31 cellular contexts compared by ENCODE assay signal in the genomic region with DNA sequence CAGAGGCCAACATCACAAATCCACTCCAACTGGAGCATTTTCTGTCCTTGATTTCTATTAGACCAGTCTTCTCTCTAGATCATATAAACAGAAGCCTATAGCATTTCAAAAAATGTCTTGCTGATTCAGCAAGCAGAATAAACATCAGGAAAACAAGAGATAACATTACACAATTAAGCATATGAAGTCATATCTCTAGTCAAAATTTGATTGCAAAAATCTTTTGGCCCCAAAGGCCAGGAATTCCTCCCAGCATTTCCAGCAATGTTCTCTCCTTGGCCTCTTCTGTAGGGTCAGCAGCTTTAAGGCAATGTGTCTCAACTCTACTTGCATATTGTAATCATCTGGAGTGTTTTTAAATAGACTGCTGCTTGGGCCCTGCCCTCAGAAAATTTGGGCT.
DNase-seq lines count a peak whose midpoint lies in the region; TF ChIP-seq lines count a peak whose summit lies in the region.
"Had no signal": no experiment of that assay in that cellular context is flagged by ENCODE, and none has a peak within 500 bp of the region (broad histone marks: within the 10 kb centered on the region; RNA-seq: fewer than 3 reads in every experiment).

No MANE protein-coding gene starts in this region.

- H3K4ac ChIP-seq in mesendoderm (ENCODE audit: low read depth, low read length) (no peak overlapping the region), trophoblast cell (ENCODE audit: low read depth, low read length) (no peak overlapping the region)

- H3K9me3 ChIP-seq in adipocyte (ENCODE audit: control insufficient read depth, low read length) (no peaks in the 10 kb centered on the region), trophoblast cell (ENCODE audit: insufficient read depth, low read depth, low read length) (peaks cover 5% of the 10 kb centered on the region)
- H3K9me3 ChIP-seq: uterus had no signal

- H3K18ac ChIP-seq in mesendoderm (ENCODE audit: low read length) (no peak overlapping the region), trophoblast cell (ENCODE audit: low read length) (no peak overlapping the region)

- H4K8ac ChIP-seq in mesendoderm (ENCODE audit: low read depth, low read length) (no peak overlapping the region), trophoblast cell (ENCODE audit: low read depth, low read length) (no peak overlapping the region)

- no peak overlapping the region for H3K27ac Mint-ChIP-seq in Calu3 (ENCODE audit: unreplicated experiment)
- H3K27ac Mint-ChIP-seq: activated CD8-positive, alpha-beta memory T cell treated with anti-CD3 and anti-CD28 coated beads, Interleukin-2, amount 10 ng/mL, durations not matched to agents 7 days and 5 days; stimulated activated effector memory CD8-positive, alpha-beta T cell treated with anti-CD3 and anti-CD28 coated beads, Interleukin-12 subunit alpha, Interleukin-12 subunit beta, amount 100 ng/mL, for 72 hours; T-helper 2 cell treated with Interferon-gamma antibody and Interleukin-4, amounts not matched to agents 5 μg/mL and 100 μg/mL, for 36 hours; WTC11 had no signal

- no peaks in the 10 kb centered on the region for H3K36me3 Mint-ChIP-seq in Calu3 (ENCODE audit: insufficient read depth, unreplicated experiment)
- H3K36me3 Mint-ChIP-seq: activated CD8-positive, alpha-beta memory T cell treated with anti-CD3 and anti-CD28 coated beads, Interleukin-2, amount 10 ng/mL, durations not matched to agents 7 days and 5 days; stimulated activated effector memory CD8-positive, alpha-beta T cell treated with anti-CD3 and anti-CD28 coated beads, Interleukin-12 subunit alpha, Interleukin-12 subunit beta, amount 100 ng/mL, for 72 hours had no signal

- BruUV-seq in Calu3 (replicated peaks; lab: Mats Ljungman, UMichigan), result no TSS peak

- TF ChIP-seq POLR2A in erythroblast (IDR thresholded peaks at IDR 0.05; ENCODE audit: low read length), result no peak

- H2BK5ac ChIP-seq in mesendoderm (ENCODE audit: low read length) (no peak overlapping the region), trophoblast cell (ENCODE audit: low read depth, low read length, poor library complexity) (no peak overlapping the region)

- H3K9me3 Mint-ChIP-seq in Calu3 (ENCODE audit: low read depth, unreplicated experiment), result no peaks in the 10 kb centered on the region

- H2BK120ac ChIP-seq in mesendoderm (ENCODE audit: low read depth, low read length) (no peak overlapping the region), trophoblast cell (ENCODE audit: insufficient read depth, low read length, poor library complexity) (no peak overlapping the region)

- H2AK5ac ChIP-seq in mesendoderm (ENCODE audit: low read length) (no peak overlapping the region), trophoblast cell (ENCODE audit: low read length) (no peak overlapping the region)

- CTCF ChIA-PET in Calu3 (lab: Charles Lee), result no interaction called here

- intact Hi-C loops in Calu3 (cut with micrococcal nuclease; ENCODE audit: unreplicated experiment), result no loop called here

- H4K12ac ChIP-seq in trophoblast cell (ENCODE audit: low read depth, low read length), result no peak overlapping the region

- no peak overlapping the region for H3K4me3 Mint-ChIP-seq in Calu3 (ENCODE audit: low read depth, unreplicated experiment)
- H3K4me3 Mint-ChIP-seq: activated CD8-positive, alpha-beta memory T cell treated with anti-CD3 and anti-CD28 coated beads, Interleukin-2, amount 10 ng/mL, durations not matched to agents 7 days and 5 days; central memory CD8-positive, alpha-beta T cell; stimulated activated effector memory CD8-positive, alpha-beta T cell treated with anti-CD3 and anti-CD28 coated beads, Interleukin-12 subunit alpha, Interleukin-12 subunit beta, amount 100 ng/mL, for 72 hours; T-helper 2 cell treated with Interferon-gamma antibody and Interleukin-4, amounts not matched to agents 5 μg/mL and 100 μg/mL, for 36 hours; WTC11 had no signal

- H3K27ac ChIP-seq in mesendoderm (ENCODE audit: low read depth, low read length) (no peak overlapping the region), trophoblast cell (ENCODE audit: low read depth, low read length) (no peak overlapping the region)
- H3K27ac ChIP-seq: BLaER1, HL-60, skin epidermis, uterus had no signal

- H3K4me1 ChIP-seq in adipocyte (ENCODE audit: control insufficient read depth, insufficient read depth, low read length) (peaks cover 14% of the 10 kb centered on the region), mesendoderm (ENCODE audit: control insufficient read depth, low read depth, low read length) (peaks cover 2% of the 10 kb centered on the region), trophoblast cell (ENCODE audit: control insufficient read depth in 1 of 2, insufficient read depth in 2 of 2, low read length in 2 of 2) (no peaks in the 10 kb centered on the region)
- H3K4me1 ChIP-seq: BLaER1, uterus had no signal

- H4K91ac ChIP-seq in trophoblast cell (ENCODE audit: low read depth, low read length), result no peak overlapping the region

- no peak overlapping the region for H4K5ac ChIP-seq in mesendoderm (ENCODE audit: low read length)

- no peaks in the 10 kb centered on the region for H3K27me3 Mint-ChIP-seq in Calu3 (ENCODE audit: unreplicated experiment)
- H3K27me3 Mint-ChIP-seq: activated CD8-positive, alpha-beta memory T cell treated with anti-CD3 and anti-CD28 coated beads, Interleukin-2, amount 10 ng/mL, durations not matched to agents 7 days and 5 days; central memory CD8-positive, alpha-beta T cell had no signal

- no peak overlapping the region for H3K4me3 ChIP-seq in adipocyte (ENCODE audit: low read length)
- H3K4me3 ChIP-seq in foreskin fibroblast (ENCODE audit: low read depth in 1 of 2, low read length in 2 of 2), result no peak overlapping the region
- H3K4me3 ChIP-seq in mesendoderm (ENCODE audit: low read length), result no peak overlapping the region
- H3K4me3 ChIP-seq in trophoblast cell (ENCODE audit: low read depth, low read length), result no peak overlapping the region
- H3K4me3 ChIP-seq: BLaER1, skin epidermis, uterus had no signal

- H3K4me1 Mint-ChIP-seq in Calu3 (ENCODE audit: low read depth, unreplicated experiment), result no peaks in the 10 kb centered on the region
- H3K4me1 Mint-ChIP-seq: activated CD8-positive, alpha-beta memory T cell treated with anti-CD3 and anti-CD28 coated beads, Interleukin-2, amount 10 ng/mL, durations not matched to agents 7 days and 5 days; central memory CD8-positive, alpha-beta T cell; stimulated activated effector memory CD8-positive, alpha-beta T cell treated with anti-CD3 and anti-CD28 coated beads, Interleukin-12 subunit alpha, Interleukin-12 subunit beta, amount 100 ng/mL, for 72 hours had no signal

- no peaks in the 10 kb centered on the region for H3K36me3 ChIP-seq in adipocyte (ENCODE audit: control insufficient read depth, insufficient read depth, low read length, severe bottlenecking)
- no peaks in the 10 kb centered on the region for H3K36me3 ChIP-seq in mesendoderm (ENCODE audit: control insufficient read depth, insufficient read depth, low read length)
- no peaks in the 10 kb centered on the region for H3K36me3 ChIP-seq in trophoblast cell (ENCODE audit: control insufficient read depth in 1 of 2, insufficient read depth in 2 of 2, low read length in 2 of 2)
- H3K36me3 ChIP-seq: BLaER1, uterus had no signal

- no peak overlapping the region for H3K14ac ChIP-seq in trophoblast cell (ENCODE audit: low read length)

- H2BK15ac ChIP-seq in mesendoderm (replicated peaks; ENCODE audit: low read depth), result peak overlapping the region; percentile 19

- H2AFZ ChIP-seq in trophoblast cell (ENCODE audit: insufficient read depth, low read length, poor library complexity), result no peak overlapping the region

- H3K23ac ChIP-seq in mesendoderm (ENCODE audit: low read length) (no peak overlapping the region), trophoblast cell (ENCODE audit: low read length) (no peak overlapping the region)

- H3K9ac ChIP-seq in adipocyte (ENCODE audit: low read length) (no peak overlapping the region), mesendoderm (ENCODE audit: low read length) (no peak overlapping the region), trophoblast cell (ENCODE audit: low read length) (no peak overlapping the region)
- H3K9ac ChIP-seq: BLaER1 had no signal

- H3K4me2 ChIP-seq in mesendoderm (ENCODE audit: low read length) (no peak overlapping the region), trophoblast cell (ENCODE audit: low read length) (no peak overlapping the region)
- H3K4me2 ChIP-seq: BLaER1 had no signal

- TF ChIP-seq CTCF in foreskin fibroblast (IDR thresholded peaks at IDR 0.05; ENCODE audit: low read depth, low read length), result no peak
- no peak for TF ChIP-seq CTCF in Calu3 (IDR thresholded peaks at IDR 0.05; ENCODE audit: unreplicated experiment)

- DNase-seq in DMS114 treated with DMSO at 0.1 percent for 48 hours (lab: John Stamatoyannopoulos, UW; ENCODE audit: unreplicated experiment) (peak; percentile 86), adipocyte (ENCODE audit: low read depth) (peak; percentile 82), foreskin fibroblast (peak; percentile 21 to 57), mesendoderm (no peak), Calu3 (no peak), erythroblast (lab: John Stamatoyannopoulos, UW) (no peak), ecto neural progenitor cell (ENCODE audit: low spot score) (no peak), trophoblast cell (no peak)
- DNase-seq: ACHN; activated CD4-positive, alpha-beta T cell treated with anti-CD3 and anti-CD28 coated beads, Interleukin-2, amount 50 U/mL, for 1 hour; activated CD8-positive, alpha-beta memory T cell treated with anti-CD3 and anti-CD28 coated beads, Interleukin-2, amount 10 ng/mL, durations not matched to agents 7 days and 5 days; activated naive CD4-positive, alpha-beta T cell treated with anti-CD3 and anti-CD28 coated beads, Interleukin-2, amount 50 U/mL, for 16 hours; anterior cingulate cortex; COR-L47; DMS79 treated with DMSO at 0.1 percent for 48 hours; H7; islet precursor cell; mammary epithelial cell; NCI-H1048; NCI-H187 treated with DMSO at 0.1 percent for 48 hours; NCI-H526 treated with DMSO at 0.1 percent for 48 hours; nucleus accumbens; stimulated activated CD4-positive, alpha-beta T cell treated with anti-CD3 and anti-CD28 coated beads, Interleukin-2, amount 100 ng/mL, for 24 hours; uterus had no signal

- no peak overlapping the region for H3K56ac ChIP-seq in mesendoderm (ENCODE audit: low read length)

- H3K79me1 ChIP-seq in mesendoderm (ENCODE audit: low read length) (no peaks in the 10 kb centered on the region), trophoblast cell (ENCODE audit: low read length) (no peaks in the 10 kb centered on the region)

- H3K79me2 ChIP-seq in mesendoderm (ENCODE audit: control insufficient read depth, insufficient read depth, low read length) (no peaks in the 10 kb centered on the region), trophoblast cell (ENCODE audit: control insufficient read depth, insufficient read depth, low read length, poor library complexity) (no peaks in the 10 kb centered on the region)

- no peak overlapping the region for H2BK12ac ChIP-seq in trophoblast cell (ENCODE audit: low read length)

- no peaks in the 10 kb centered on the region for H3K27me3 ChIP-seq in adipocyte (replicated peaks; ENCODE audit: control insufficient read depth, insufficient read depth, low read length)
- H3K27me3 ChIP-seq in mesendoderm (ENCODE audit: insufficient read depth, low read length, poor library complexity), result no peaks in the 10 kb centered on the region
- no peaks in the 10 kb centered on the region for H3K27me3 ChIP-seq in trophoblast cell (ENCODE audit: insufficient read depth, low read length)
- H3K27me3 ChIP-seq: BLaER1, uterus had no signal

Comparison
In these comparisons a context has a peak if more than half of its experiments do, and no peak if none do; other contexts are left out.
1. DNase-seq: peak in DMS114 treated with DMSO at 0.1 percent for 48 hours (single experiment), adipocyte (single experiment) and foreskin fibroblast (2 of 2); none in mesendoderm (single experiment), Calu3 (single experiment), erythroblast (0 of 2), ecto neural progenitor cell (single experiment) and trophoblast cell (0 of 2).